In genomic region chr7:121097577-121097976, GRCh38 we compare ENCODE assay signal across 13 cellular contexts.
"Had no signal": no experiment of that assay in that cellular context is flagged by ENCODE, and none has a peak within 500 bp of the region (broad histone marks: within the 10 kb centered on the region; RNA-seq: fewer than 3 reads in every experiment).

No MANE protein-coding gene starts in this region.

- H3K9me3 ChIP-seq: gastroesophageal sphincter, left lung, tibial artery, vagina had no signal

- H3K4me3 Mint-ChIP-seq: stimulated activated memory B cell treated with anti-CD40 and anti-IgM and Interleukin-4, amounts not matched to agents 10 μg/mL and 1 μg/mL and 100 μg/mL, for 72 hours had no signal

- H3K27ac Mint-ChIP-seq: activated T-helper 2 cell treated with anti-CD3 and anti-CD28 coated beads, Interferon-gamma antibody, Interleukin-2, Interleukin-4, amounts not matched to agents 10 μg/mL and 5 μg/mL and 100 μg/mL, durations not matched to agents 14 hours and 24 hours and 36 hours; stimulated activated memory B cell treated with anti-CD40 and anti-IgM and Interleukin-4, amounts not matched to agents 10 μg/mL and 1 μg/mL and 100 μg/mL, for 72 hours had no signal

- DNase-seq: activated CD4-positive, CD25-positive, alpha-beta regulatory T cell; activated naive CD4-positive, alpha-beta T cell treated with anti-CD3 and anti-CD28 coated beads, Interleukin-2, amount 50 U/mL, for 16 hours; central memory CD4-positive, alpha-beta T cell; effector CD8-positive, alpha-beta T cell; islet precursor cell; left lung; stimulated activated CD4-positive, alpha-beta T cell treated with anti-CD3 and anti-CD28 coated beads, Interleukin-1b, Interleukin-23, amount 100 ng/mL, for 48 hours; tibial artery had no signal

- ATAC-seq: gastroesophageal sphincter; left lung; stimulated activated memory B cell treated with anti-CD40 and anti-IgM and Interleukin-4, amounts not matched to agents 10 μg/mL and 1 μg/mL and 100 μg/mL, for 72 hours had no signal

- H3K4me1 ChIP-seq: gastroesophageal sphincter, left lung, vagina had no signal

- H3K36me3 Mint-ChIP-seq: stimulated activated memory B cell treated with anti-CD40 and anti-IgM and Interleukin-4, amounts not matched to agents 10 μg/mL and 1 μg/mL and 100 μg/mL, for 72 hours had no signal

- H3K27me3 ChIP-seq: gastroesophageal sphincter, left lung, tibial artery, vagina had no signal

- H3K36me3 ChIP-seq: left lung, vagina had no signal

- H3K4me3 ChIP-seq: coronary artery, gastroesophageal sphincter, left lung, tibial artery, vagina had no signal

- H3K27ac ChIP-seq: coronary artery, gastroesophageal sphincter, left lung, tibial artery, vagina had no signal

- H3K9me3 Mint-ChIP-seq: activated T-helper 2 cell treated with anti-CD3 and anti-CD28 coated beads, Interferon-gamma antibody, Interleukin-2, Interleukin-4, amounts not matched to agents 10 μg/mL and 5 μg/mL and 100 μg/mL, durations not matched to agents 14 hours and 24 hours and 36 hours; stimulated activated memory B cell treated with anti-CD40 and anti-IgM and Interleukin-4, amounts not matched to agents 10 μg/mL and 1 μg/mL and 100 μg/mL, for 72 hours had no signal

- H3K27me3 Mint-ChIP-seq: stimulated activated memory B cell treated with anti-CD40 and anti-IgM and Interleukin-4, amounts not matched to agents 10 μg/mL and 1 μg/mL and 100 μg/mL, for 72 hours had no signal
